Comparison of ENCODE assay signal across 8 cellular contexts in the genomic region with DNA sequence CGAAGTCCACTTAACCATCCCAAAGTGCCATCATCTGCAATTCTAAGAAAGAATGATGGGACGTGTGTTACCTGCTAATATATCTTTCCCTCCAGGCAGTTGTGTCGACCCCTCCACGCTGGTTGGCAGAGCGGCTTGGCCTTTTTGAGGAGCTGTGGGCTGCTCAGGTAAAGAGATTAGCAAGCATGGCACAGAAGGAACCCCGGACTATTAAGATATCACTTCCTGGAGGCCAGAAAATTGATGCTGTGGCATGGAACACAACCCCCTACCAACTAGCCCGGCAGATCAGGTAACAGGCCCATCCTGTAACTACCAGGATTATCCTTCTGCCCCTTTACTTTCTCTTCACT. TPM values are rescaled to one million over a fixed set of nuclear protein-coding genes. Genes with fewer than 3 reads are reported as not detected.
A peak's percentile ranks its signal among the peaks of the same experiment; 100 is the strongest.
DNase-seq lines count a peak whose midpoint lies in the region; ATAC-seq lines count a peak whose summit lies in the region.

No MANE protein-coding gene starts in this region.

- peak overlapping the region; percentile 68 for H3K9ac ChIP-seq in ES-I3 (ENCODE audit: low read depth, low read length)

- DNase-seq in RKO (ENCODE audit: low spot score) (peak; percentile 35), posterior vena cava (ENCODE audit: low spot score) (peak; percentile 55), NCI-H524 (lab: John Stamatoyannopoulos, UW) (no peak)
- DNase-seq in stimulated activated CD4-positive, alpha-beta T cell treated with anti-CD3 and anti-CD28 coated beads, Interleukin-2, amount 100 ng/mL, for 48 hours, result no peak

- H3K4me1 ChIP-seq in ES-I3 (ENCODE audit: insufficient read depth, low read length) (no peaks in the 10 kb centered on the region), esophagus (ENCODE audit: control insufficient read depth in 2 of 2, insufficient read depth in 2 of 2, low read length in 1 of 2) (no peaks in the 10 kb centered on the region)

- peak overlapping the region; percentile 14 to 91 for H3K27ac ChIP-seq in esophagus (ENCODE audit: low read depth in 2 of 2, low read length in 1 of 2)

- no peaks in the 10 kb centered on the region for H3K27me3 ChIP-seq in esophagus (ENCODE audit: control insufficient read depth in 1 of 2, insufficient read depth in 2 of 2, low read length in 2 of 2)

- H3K4me3 ChIP-seq in esophagus (ENCODE audit: low read depth in 1 of 2, low read length in 2 of 2), result peak overlapping the region; percentile 56 to 86

- 2 to 3% methylated on average over 7 of the region's 7 CpGs for WGBS in esophagus, 2 donors

- peaks cover 22% of the 10 kb centered on the region for H3K36me3 ChIP-seq in ES-I3 (ENCODE audit: insufficient read depth, low read length)
- peaks cover 6 to 11% of the 10 kb centered on the region in 2 donors for H3K36me3 ChIP-seq in esophagus (ENCODE audit: control insufficient read depth in 2 of 2, insufficient read depth in 2 of 2, low read length in 1 of 2)

- H3K9me3 ChIP-seq in ES-I3 (ENCODE audit: control insufficient read depth, insufficient read depth, low read length), result no peaks in the 10 kb centered on the region
- H3K9me3 ChIP-seq in esophagus (ENCODE audit: control insufficient read depth in 2 of 2, insufficient read depth in 1 of 2, low read depth in 1 of 2, low read length in 1 of 2), result no peaks in the 10 kb centered on the region

- intact Hi-C loops in posterior vena cava (cut with DNase I), result loop anchor here (5.0 to 10.0 kb wide), 2 partner anchors 47 to 930 kb away; no protein-coding TSS in a partner anchor

- ATAC-seq in HG03354 (IDR thresholded peaks at IDR 0.05; ENCODE audit: poor library complexity, severe bottlenecking, unreplicated experiment) (no peak), esophagus mucosa (no peak)

RNA-seq across cellular contexts. Expression of a gene that starts 0.5 kb away (rescaled TPM):
- 10 to 100 TPM; 14.1 to 26.7 TPM for polyA plus RNA-seq in esophagus
- 10 to 100 TPM; 10.7 to 16.0 TPM for total RNA-seq in posterior vena cava
- 20.3 TPM for total RNA-seq in esophagus mucosa

RNA-seq across cellular contexts. Expression of a gene that starts 20.2 kb away (rescaled TPM):
- polyA plus RNA-seq in esophagus, result 1,000 to 10,000 TPM; 1,189 to 4,054 TPM
- total RNA-seq in posterior vena cava, result 10 to 100 TPM; 51.9 to 78.0 TPM
- total RNA-seq in esophagus mucosa, result 438 TPM

RNA-seq across cellular contexts. Expression of a gene that starts 27.8 kb away (rescaled TPM):
- 1 to 10 TPM; 2.1 to 4.6 TPM for polyA plus RNA-seq in esophagus
- total RNA-seq in posterior vena cava (not detected), esophagus mucosa (1.6 TPM)

Comparison
In these comparisons a context has a peak if more than half of its experiments do, and no peak if none do; other contexts are left out.
1. DNase-seq: peak in RKO (single experiment) and posterior vena cava (single experiment); none in NCI-H524 (0 of 2) and stimulated activated CD4-positive, alpha-beta T cell treated with anti-CD3 and anti-CD28 coated beads, Interleukin-2, amount 100 ng/mL, for 48 hours (0 of 2).